Comparison of ENCODE assay signal across 8 cellular contexts in the genomic region with DNA sequence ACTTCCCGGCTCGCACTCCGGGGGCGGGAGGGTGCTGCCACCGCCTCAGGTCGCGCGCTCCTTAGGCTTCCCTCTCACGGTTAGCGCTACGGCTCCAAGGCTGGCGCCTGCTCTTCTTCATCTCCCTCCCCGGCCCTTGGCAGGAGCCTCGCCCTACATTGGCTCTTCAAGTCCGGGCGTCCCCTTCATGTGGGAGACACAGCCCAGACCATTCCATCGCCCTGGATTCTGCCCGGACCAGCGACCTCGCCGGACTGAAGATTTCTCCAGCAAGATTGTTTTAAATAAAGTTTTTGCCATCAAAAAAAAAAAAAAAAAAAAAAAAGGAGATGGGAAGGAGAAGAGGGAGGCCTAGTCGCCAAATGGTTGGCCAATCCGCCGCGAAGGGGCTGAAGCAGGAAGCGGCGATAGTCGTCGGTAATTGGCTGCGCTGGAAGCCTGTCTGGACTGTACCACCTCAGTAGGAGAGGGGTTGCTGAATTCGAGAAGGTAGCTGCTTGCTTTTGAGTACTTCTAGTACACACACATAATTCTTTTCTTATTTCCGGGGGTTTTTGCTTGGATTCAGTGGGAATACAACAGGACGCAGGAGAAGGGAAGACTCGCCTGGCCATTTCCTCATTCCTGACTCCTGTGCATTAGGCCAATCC. TPM values are rescaled to one million over a fixed set of nuclear protein-coding genes. Genes with fewer than 3 reads are reported as not detected.
DNase-seq lines count a peak whose midpoint lies in the region; ATAC-seq and TF ChIP-seq lines count a peak whose summit lies in the region.

No MANE protein-coding gene starts in this region.

- H3K4me1 ChIP-seq in SK-N-SH (ENCODE audit: control insufficient read depth in 1 of 2, insufficient read depth in 2 of 2, low read depth in 1 of 2, low read length in 1 of 2) = peaks cover 9 to 12% of the 10 kb centered on the region in 2 experiments; a peak in 3 of 4 replicates

- peak overlapping the region; percentile 93 to 97 for H3K27ac ChIP-seq in SK-N-SH (ENCODE audit: low read depth in 2 of 2, low read length in 1 of 2)
- peak overlapping the region; percentile 98 for H3K27ac ChIP-seq in temporal lobe (ENCODE audit: low read depth, low read length)

- H3K36me3 ChIP-seq in SK-N-SH (replicated peaks in 1 of 2; ENCODE audit: control insufficient read depth in 1 of 2, insufficient read depth in 2 of 2, low read length in 1 of 2) = peaks cover 4 to 13% of the 10 kb centered on the region in 2 experiments

- no peak for TF ChIP-seq EP300 in SK-N-SH (IDR thresholded peaks at IDR 0.05; ENCODE audit: borderline replicate concordance in 1 of 2, low read depth in 1 of 2, low read length in 1 of 2)

- peak overlapping the region; percentile 63 for H3K4me3 ChIP-seq in GM08714 (ENCODE audit: low read length)
- peak overlapping the region; percentile 78 to 85 for H3K4me3 ChIP-seq in SK-N-SH (ENCODE audit: low read depth in 2 of 2, low read length in 1 of 2)

- no peaks in the 10 kb centered on the region for H3F3A ChIP-seq in SK-N-SH (replicated peaks; ENCODE audit: insufficient read depth)

- no peaks in the 10 kb centered on the region for H3K9me3 ChIP-seq in SK-N-SH

- CTCF ChIA-PET in SK-N-SH (lab: Yijun Ruan, JAX) = interaction anchor here (0.7 to 3.8 kb wide), 7 partner anchors 10 to 316 kb away, joined by 3 to 12 read pairs (median 3); partner anchors contain the start of genes CLP1 and UBE2L6

- no peaks in the 10 kb centered on the region for H3K27me3 ChIP-seq in SK-N-SH (ENCODE audit: insufficient read depth)

- TF ChIP-seq RAD21 in SK-N-SH (IDR thresholded peaks at IDR 0.05; ENCODE audit: low read length) = no peak

- TF ChIP-seq CTCF in SK-N-SH (IDR thresholded peaks at IDR 0.05) = no peak

- WGBS in SK-N-SH (ENCODE audit: low lambda C conversion rate) = under 1% methylated on average over 29 of the region's 34 CpGs

- H3K27ac Mint-ChIP-seq in activated naive CD4-positive, alpha-beta T cell treated with anti-CD3 and anti-CD28 coated beads, Interleukin-2, amount 50 U/mL, for 72 hours = peak overlapping the region; percentile 98 to 100

- POLR2A ChIA-PET in SK-N-SH (lab: Yijun Ruan, JAX) = no interaction called here

- no peaks in the 10 kb centered on the region for H3K9me2 ChIP-seq in SK-N-SH

- no peaks in the 10 kb centered on the region for H3K9me3 Mint-ChIP-seq in activated naive CD4-positive, alpha-beta T cell treated with anti-CD3 and anti-CD28 coated beads, Interleukin-2, amount 50 U/mL, for 72 hours

- peak overlapping the region; percentile 87 for H3K9ac ChIP-seq in SK-N-SH

- DNase-seq in NCI-H1048 (lab: John Stamatoyannopoulos, UW) (peak; percentile 97), SK-N-SH (peak; percentile 90), glomerular endothelial cell (ENCODE audit: extremely low read depth, low read depth, low spot score) (peak; percentile 94), occipital lobe (lab: John Stamatoyannopoulos, UW) (peak; percentile 96)
- DNase-seq in activated naive CD4-positive, alpha-beta T cell treated with anti-CD3 and anti-CD28 coated beads, Interleukin-2, amount 50 U/mL, for 72 hours (ENCODE audit: low spot score in 2 of 2) = peak; percentile 83 to 94

- ATAC-seq in HG02588 (IDR thresholded peaks at IDR 0.05; ENCODE audit: unreplicated experiment) = peak; percentile 61
- ATAC-seq in activated naive CD4-positive, alpha-beta T cell treated with anti-CD3 and anti-CD28 coated beads, Interleukin-2, amount 50 U/mL, for 72 hours = peak; percentile 68 to 70

- H3K4me2 ChIP-seq in SK-N-SH = peak overlapping the region; percentile 95

- peak overlapping the region; percentile 83 for H2AFZ ChIP-seq in SK-N-SH (ENCODE audit: low read depth)

- peaks cover 43% of the 10 kb centered on the region for H3K79me2 ChIP-seq in SK-N-SH (ENCODE audit: insufficient read depth)

- no peaks in the 10 kb centered on the region for H4K20me1 ChIP-seq in SK-N-SH (ENCODE audit: insufficient read depth)

- peaks cover 16 to 25% of the 10 kb centered on the region in 2 donors for H3K36me3 Mint-ChIP-seq in activated naive CD4-positive, alpha-beta T cell treated with anti-CD3 and anti-CD28 coated beads, Interleukin-2, amount 50 U/mL, for 72 hours

TF ChIP-seq in SK-N-SH, 30 proteins besides CTCF, POLR2A, EP300 and RAD21:
- TF ChIP-seq TCF12 (IDR thresholded peaks at IDR 0.05) (no peak), RCOR1 (IDR thresholded peaks at IDR 0.05; ENCODE audit: low read length) (no peak; the same call in 1 of the 2 replicates), TAF1 (IDR thresholded peaks at IDR 0.05; ENCODE audit: borderline replicate concordance, low read depth, low read length) (peak; percentile 75), GABPA (IDR thresholded peaks at IDR 0.05; ENCODE audit: low read depth) (peak; percentile 64), ELF1 (IDR thresholded peaks at IDR 0.05) (peak; percentile 92), JUND (IDR thresholded peaks at IDR 0.05) (peak; percentile 23; the same call in 1 of the 2 replicates), POLR2AphosphoS5 (IDR thresholded peaks at IDR 0.05; ENCODE audit: low read depth, low read length) (peak; percentile 82; the same call in 1 of the 2 replicates), PBX3 (IDR thresholded peaks at IDR 0.05) (peak; percentile 98), FOXM1 (IDR thresholded peaks at IDR 0.05; ENCODE audit: low read depth) (no peak), SIN3A (IDR thresholded peaks at IDR 0.05; ENCODE audit: borderline replicate concordance, low read depth, low read length) (no peak)
- TF ChIP-seq, protein P1, sequence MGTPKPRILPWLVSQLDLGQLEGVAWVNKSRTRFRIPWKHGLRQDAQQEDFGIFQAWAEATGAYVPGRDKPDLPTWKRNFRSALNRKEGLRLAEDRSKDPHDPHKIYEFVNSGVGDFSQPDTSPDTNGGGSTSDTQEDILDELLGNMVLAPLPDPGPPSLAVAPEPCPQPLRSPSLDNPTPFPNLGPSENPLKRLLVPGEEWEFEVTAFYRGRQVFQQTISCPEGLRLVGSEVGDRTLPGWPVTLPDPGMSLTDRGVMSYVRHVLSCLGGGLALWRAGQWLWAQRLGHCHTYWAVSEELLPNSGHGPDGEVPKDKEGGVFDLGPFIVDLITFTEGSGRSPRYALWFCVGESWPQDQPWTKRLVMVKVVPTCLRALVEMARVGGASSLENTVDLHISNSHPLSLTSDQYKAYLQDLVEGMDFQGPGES (IDR thresholded peaks at IDR 0.05; ENCODE audit: low read depth, low read length) = peak; percentile 74

RNA-seq across cellular contexts. Expression of gene ZDHHC5, which starts 0.7 kb away (rescaled TPM):
- polyA plus RNA-seq in SK-N-SH (2012; rRNA removed) = 46.6 and 54.8 TPM in 2 replicates
- polyA plus RNA-seq in SK-N-SH (2012; cell fraction: cytosol; rRNA removed) = 25.0 and 35.9 TPM in 2 replicates
- polyA plus RNA-seq in SK-N-SH (2012; cell fraction: nucleus; rRNA removed) = 40.9 and 62.8 TPM in 2 replicates
- 10 to 100 TPM; 49.5 to 59.6 TPM for total RNA-seq in activated naive CD4-positive, alpha-beta T cell treated with anti-CD3 and anti-CD28 coated beads, Interleukin-2, amount 50 U/mL, for 72 hours
- 54.7 and 71.3 TPM in 2 replicates for total RNA-seq in glomerular endothelial cell
- 18.6 TPM for total RNA-seq in occipital lobe
- total RNA-seq in temporal lobe = 16.0 TPM

RNA-seq across cellular contexts. Expression of gene CLP1, which starts 9.6 kb away (rescaled TPM):
- polyA plus RNA-seq in SK-N-SH (2012; rRNA removed) = 18.1 and 25.8 TPM in 2 replicates
- 20.0 and 22.9 TPM in 2 replicates for polyA plus RNA-seq in SK-N-SH (2012; cell fraction: cytosol; rRNA removed)
- polyA plus RNA-seq in SK-N-SH (2012; cell fraction: nucleus; rRNA removed) = 14.7 and 19.9 TPM in 2 replicates
- 10 to 100 TPM; 15.5 to 23.5 TPM for total RNA-seq in activated naive CD4-positive, alpha-beta T cell treated with anti-CD3 and anti-CD28 coated beads, Interleukin-2, amount 50 U/mL, for 72 hours
- 13.3 and 18.0 TPM in 2 replicates for total RNA-seq in glomerular endothelial cell
- 15.1 TPM for total RNA-seq in occipital lobe
- total RNA-seq in temporal lobe = 9.8 TPM

RNA-seq across cellular contexts. Expression of gene YPEL4, which starts 17.5 kb away (rescaled TPM):
- polyA plus RNA-seq in SK-N-SH (2012; rRNA removed) = 2.3 and 2.4 TPM in 2 replicates
- polyA plus RNA-seq in SK-N-SH (2012; cell fraction: cytosol; rRNA removed) = 1.0 and 1.1 TPM in 2 replicates
- polyA plus RNA-seq in SK-N-SH (2012; cell fraction: nucleus; rRNA removed) = 9.9 and 10.5 TPM in 2 replicates
- 1 to 10 TPM in 1 of 2 donors, not detected in 1; 1.4 TPM for total RNA-seq in activated naive CD4-positive, alpha-beta T cell treated with anti-CD3 and anti-CD28 coated beads, Interleukin-2, amount 50 U/mL, for 72 hours
- 0.24 and 0.41 TPM in 2 replicates for total RNA-seq in glomerular endothelial cell
- total RNA-seq in occipital lobe = 3.6 TPM
- 3.7 TPM for total RNA-seq in temporal lobe

RNA-seq across cellular contexts. Expression of gene MED19, which starts 44.8 kb away (rescaled TPM):
- polyA plus RNA-seq in SK-N-SH (2012; rRNA removed) = 35.2 and 38.7 TPM in 2 replicates
- polyA plus RNA-seq in SK-N-SH (2012; cell fraction: cytosol; rRNA removed) = 32.2 and 33.1 TPM in 2 replicates
- polyA plus RNA-seq in SK-N-SH (2012; cell fraction: nucleus; rRNA removed) = 37.6 and 38.1 TPM in 2 replicates
- 10 to 100 TPM; 10.6 to 11.2 TPM for total RNA-seq in activated naive CD4-positive, alpha-beta T cell treated with anti-CD3 and anti-CD28 coated beads, Interleukin-2, amount 50 U/mL, for 72 hours
- total RNA-seq in glomerular endothelial cell (33.8 and 43.2 TPM in 2 replicates), occipital lobe (27.1 TPM), temporal lobe (24.1 TPM)

RNA-seq across cellular contexts. Expression of gene TMX2, which starts 45.2 kb away (rescaled TPM):
- 88.6 and 94.6 TPM in 2 replicates for polyA plus RNA-seq in SK-N-SH (2012; rRNA removed)
- polyA plus RNA-seq in SK-N-SH (2012; cell fraction: cytosol; rRNA removed) = 82.1 and 93.4 TPM in 2 replicates
- 99.7 and 117 TPM in 2 replicates for polyA plus RNA-seq in SK-N-SH (2012; cell fraction: nucleus; rRNA removed)
- 10 to 100 TPM; 51.1 to 52.7 TPM for total RNA-seq in activated naive CD4-positive, alpha-beta T cell treated with anti-CD3 and anti-CD28 coated beads, Interleukin-2, amount 50 U/mL, for 72 hours
- 46.9 and 51.5 TPM in 2 replicates for total RNA-seq in glomerular endothelial cell
- total RNA-seq in occipital lobe = 44.6 TPM
- total RNA-seq in temporal lobe = 38.4 TPM

Comparison
In these comparisons a context has a peak if more than half of its experiments do, and no peak if none do; other contexts are left out.
1. Peak in every context shown above with its lines: DNase-seq, ATAC-seq, H3K4me3 ChIP-seq and H3K27ac ChIP-seq.